In genomic region chr6:160376445-160376844, GRCh38 we compare ENCODE assay signal across 22 cellular contexts. TPM values are rescaled to one million over a fixed set of nuclear protein-coding genes. Genes with fewer than 3 reads are reported as not detected.
"Had no signal": no experiment of that assay in that cellular context is flagged by ENCODE, and none has a peak within 500 bp of the region (broad histone marks: within the 10 kb centered on the region; RNA-seq: fewer than 3 reads in every experiment).

No MANE protein-coding gene starts in this region.

- H3K9me3 ChIP-seq: colonic mucosa, esophagus muscularis mucosa, gastrocnemius medialis, lower lobe of right lung, mucosa of descending colon had no signal

- DNase-seq: colonic mucosa; cortex of kidney; effector CD8-positive, alpha-beta T cell; effector memory CD8-positive, alpha-beta T cell; endodermal cell; foreskin melanocyte; gastrocnemius medialis; glutamatergic neuron; head of caudate nucleus; heart right ventricle; hippocampal formation; left cardiac atrium; left lung; left ventricle myocardium superior; lower lobe of right lung; mesenchymal stem cell; mucosa of descending colon; naive B cell had no signal

- H3K27me3 ChIP-seq: colonic mucosa, esophagus muscularis mucosa, gastrocnemius medialis, left lung had no signal

- ATAC-seq: effector memory CD8-positive, alpha-beta T cell; gastrocnemius medialis; heart right ventricle; left cardiac atrium; left ventricle myocardium superior; mucosa of descending colon had no signal

- H3K36me3 ChIP-seq: colonic mucosa, esophagus muscularis mucosa, gastrocnemius medialis, heart right ventricle, left lung, lower lobe of right lung had no signal

- H3K27ac ChIP-seq: colonic mucosa, esophagus muscularis mucosa, heart right ventricle, lower lobe of right lung had no signal

- H3K4me1 ChIP-seq: colonic mucosa, heart right ventricle had no signal

- H3K4me3 ChIP-seq: colonic mucosa, esophagus muscularis mucosa, gastrocnemius medialis, heart right ventricle, left lung, lower lobe of right lung, mucosa of descending colon had no signal

RNA-seq across cellular contexts. Expression of gene SLC22A3, which starts 28.3 kb away (rescaled TPM):
- total RNA-seq: dermis microvascular lymphatic vessel endothelial cell, lung microvascular endothelial cell, myocyte had no signal
